1 cellular context compared by ENCODE assay signal in the genomic region with DNA sequence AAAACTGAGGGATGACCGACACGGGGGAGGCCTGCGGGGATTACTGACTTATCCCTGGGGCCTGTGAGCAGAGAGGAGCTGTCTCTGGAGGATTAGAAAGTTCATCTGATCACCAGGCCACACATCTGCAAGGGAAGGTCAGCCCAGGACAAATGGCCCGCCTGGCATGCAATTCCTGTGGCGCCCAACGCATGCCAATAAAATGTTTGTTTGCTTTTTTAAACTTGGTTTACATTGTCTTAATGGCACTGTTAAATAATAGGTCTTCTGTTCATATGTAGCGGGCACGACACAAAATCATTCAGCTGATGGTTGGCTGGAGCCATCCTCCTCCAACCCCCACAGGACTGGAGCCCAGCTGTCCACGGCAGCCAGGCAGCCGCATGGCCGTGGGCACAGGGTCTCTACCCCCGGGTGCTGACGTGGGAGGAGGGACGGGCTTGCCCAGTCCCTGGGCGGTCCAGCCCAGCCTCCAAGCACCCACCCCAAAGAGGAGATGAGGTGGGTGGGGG.
TF ChIP-seq lines count a peak whose summit lies in the region.

No MANE protein-coding gene starts in this region.

TF ChIP-seq in K562, 482 proteins besides CTCF, POLR2A, EP300 and RAD21:
- TF ChIP-seq WHSC1 (IDR thresholded peaks at IDR 0.05; ENCODE audit: low read length) = no peak
- peak; percentile 23; the same call in 1 of the 2 replicates for TF ChIP-seq CBFA2T3 (IDR thresholded peaks at IDR 0.05)
- no peak for TF ChIP-seq MIER1 (IDR thresholded peaks at IDR 0.05; ENCODE audit: low read depth)
- TF ChIP-seq CHD4 (IDR thresholded peaks at IDR 0.05; ENCODE audit: insufficient read depth, insufficient replicate concordance, low read depth, low read length, poor library complexity, severe bottlenecking) = no peak
